Comparison of ENCODE assay signal across 15 cellular contexts in genomic region chr11:3077174-3077839, GRCh38. TPM values are rescaled to one million over a fixed set of nuclear protein-coding genes. Genes with fewer than 3 reads are reported as not detected.
DNase-seq lines count a peak whose midpoint lies in the region; ATAC-seq lines count a peak whose summit lies in the region.
"Had no signal": no experiment of that assay in that cellular context is flagged by ENCODE, and none has a peak within 500 bp of the region (broad histone marks: within the 10 kb centered on the region; RNA-seq: fewer than 3 reads in every experiment).

No MANE protein-coding gene starts in this region.

- H3K9ac ChIP-seq in skeletal muscle satellite cell (ENCODE audit: low read depth, low read length), result no peak overlapping the region

- peak overlapping the region; percentile 44 for H3K4me2 ChIP-seq in skeletal muscle satellite cell (ENCODE audit: low read length)

- H3K9me3 ChIP-seq in skeletal muscle satellite cell (replicated peaks; ENCODE audit: low read length), result no peaks in the 10 kb centered on the region
- H3K9me3 ChIP-seq: SJSA1 had no signal

- H3K27me3 ChIP-seq in skeletal muscle satellite cell (ENCODE audit: control insufficient read depth, insufficient read depth, low read length), result peaks cover 17% of the 10 kb centered on the region
- H3K27me3 ChIP-seq: SJSA1 had no signal

- H3K4me1 ChIP-seq in skeletal muscle satellite cell (ENCODE audit: control insufficient read depth, insufficient read depth, low read length), result no peaks in the 10 kb centered on the region

- H3K36me3 ChIP-seq in skeletal muscle satellite cell (ENCODE audit: insufficient read depth, low read length), result no peaks in the 10 kb centered on the region
- H3K36me3 ChIP-seq: SJSA1 had no signal

- ATAC-seq in GM19467 (IDR thresholded peaks at IDR 0.05; ENCODE audit: unreplicated experiment) (no peak), HG03432 (IDR thresholded peaks at IDR 0.05; ENCODE audit: unreplicated experiment) (no peak)
- ATAC-seq: PC-3 had no signal

- H3K4me3 ChIP-seq in skeletal muscle satellite cell (ENCODE audit: low read length), result no peak overlapping the region
- H3K4me3 ChIP-seq: SJSA1 had no signal

- DNase-seq in amniotic epithelial cell (ENCODE audit: low read depth) (peak; percentile 33), kidney glomerular epithelial cell (lab: John Stamatoyannopoulos, UW) (peak; percentile 10), myocyte (ENCODE audit: low read depth) (peak; percentile 80), SHP77 (lab: John Stamatoyannopoulos, UW) (no peak)
- DNase-seq: AML-193, IMR-90, Karpas-422, NCI-H1436, NCI-H1930, NCI-H526, PC-3 had no signal

RNA-seq across cellular contexts. Expression of gene CARS1, which starts 20.1 kb away (rescaled TPM):
- 60.7 and 73.1 TPM in 2 replicates for total RNA-seq in myocyte
- 103 TPM for polyA plus RNA-seq in myocyte (2012)
- total RNA-seq in skeletal muscle satellite cell (2012; rRNA removed), result 52.0 and 56.5 TPM in 2 replicates

Comparison
In these comparisons a context has a peak if more than half of its experiments do, and no peak if none do; other contexts are left out.
1. DNase-seq: peak in amniotic epithelial cell (single experiment), kidney glomerular epithelial cell (single experiment) and myocyte (single experiment); none in SHP77 (0 of 2).